ENCODE assay signal across 8 cellular contexts in genomic region chr1:212291505-212292134, GRCh38. TPM values are rescaled to one million over a fixed set of nuclear protein-coding genes. Genes with fewer than 3 reads are reported as not detected.
DNase-seq lines count a peak whose midpoint lies in the region; ATAC-seq, FAIRE-seq and TF ChIP-seq lines count a peak whose summit lies in the region.

No MANE protein-coding gene starts in this region.

- H3K27me3 ChIP-seq in A673 (replicated peaks; ENCODE audit: insufficient read depth, low read depth, low read length, poor library complexity) (no peaks in the 10 kb centered on the region), gastroesophageal sphincter (no peaks in the 10 kb centered on the region)

- POLR2A ChIA-PET in A673 (lab: Charles Lee; ENCODE audit: low non-redundant PET), result no interaction called here

- H3K36me3 ChIP-seq in A673 (ENCODE audit: insufficient read depth, low read length, poor library complexity, severe bottlenecking), result no peaks in the 10 kb centered on the region
- no peaks in the 10 kb centered on the region for H3K36me3 ChIP-seq in gastroesophageal sphincter

- TF ChIP-seq CTCF in A673 (conservative IDR thresholded peaks at IDR 0.05; ENCODE audit: low read depth, low read length), result peak; percentile 84
- peak; percentile 60 for TF ChIP-seq CTCF in GM12873 (IDR thresholded peaks at IDR 0.05; ENCODE audit: insufficient read depth, low read depth, low read length, missing control alignments)
- TF ChIP-seq CTCF in gastroesophageal sphincter (IDR thresholded peaks at IDR 0.05), result peak; percentile 19 to 69 (median 54)

- CTCF ChIA-PET in A673 (lab: Charles Lee), result interaction anchor here (1.0 to 1.2 kb wide), 2 partner anchors 221 to 611 kb away, joined by 3 to 4 read pairs; no protein-coding TSS in a partner anchor

- WGBS in gastroesophageal sphincter (ENCODE audit: low coverage in 1 of 2), 2 donors, result 42 to 43% methylated on average over 6 of the region's 6 CpGs

- H3K4me3 ChIP-seq in A673 (ENCODE audit: low read depth, low read length, poor library complexity, severe bottlenecking) (no peak overlapping the region), gastroesophageal sphincter (no peak overlapping the region)

- FAIRE-seq in TTC549 (lab: Jason Lieb, UNC), result peak; percentile 93

- peak; percentile 55 for ATAC-seq in HG02884 (IDR thresholded peaks at IDR 0.05; ENCODE audit: unreplicated experiment)
- ATAC-seq in gastroesophageal sphincter, result no peak
- peak; percentile 61 for ATAC-seq in sciatic nerve

- H3K27ac ChIP-seq in A673 (ENCODE audit: low read depth, low read length, poor library complexity, severe bottlenecking), result no peak overlapping the region
- peak overlapping the region in 2 of 4 donors; percentile 13 to 28 for H3K27ac ChIP-seq in gastroesophageal sphincter

- TF ChIP-seq POLR2A in gastroesophageal sphincter (IDR thresholded peaks at IDR 0.05), result no peak

- DNase-seq in A673 (ENCODE audit: low spot score), result peak; percentile 78
- peak; percentile 62 for DNase-seq in NCI-H2081 treated with DMSO at 0.1 percent for 48 hours (lab: John Stamatoyannopoulos, UW)
- no peak for DNase-seq in sciatic nerve (ENCODE audit: low spot score)
- no peak for DNase-seq in superior temporal gyrus (ENCODE audit: extremely low spot score)

- no TSS peak for BruUV-seq in A673 (replicated peaks; lab: Mats Ljungman, UMichigan)

- H3K9me3 ChIP-seq in A673 (ENCODE audit: low read depth, low read length, poor library complexity, severe bottlenecking) (no peaks in the 10 kb centered on the region), gastroesophageal sphincter (no peaks in the 10 kb centered on the region)

- H3K4me1 ChIP-seq in A673 (ENCODE audit: insufficient read depth, low read length, poor library complexity, severe bottlenecking), result peaks cover 28% of the 10 kb centered on the region
- peaks cover 14 to 88% (median 15%) of the 10 kb centered on the region in 3 donors for H3K4me1 ChIP-seq in gastroesophageal sphincter

- intact Hi-C loops in A673 (cut with micrococcal nuclease; ENCODE audit: unreplicated experiment) (loop anchor here (2.0 kb wide), 1 partner anchor 229 kb away; no protein-coding TSS in a partner anchor), sciatic nerve (cut with DNase I) (loop anchor here (5.0 kb wide), 1 partner anchor 224 kb away; no protein-coding TSS in a partner anchor)

- TF ChIP-seq EP300 in gastroesophageal sphincter (IDR thresholded peaks at IDR 0.05), result no peak

RNA-seq across cellular contexts. Expression of gene PPP2R5A, which starts 6.4 kb away (rescaled TPM):
- total RNA-seq in A673 (2021) (13.9 and 16.7 TPM in 2 replicates), gastroesophageal sphincter (10 to 100 TPM; 43.2 to 88.9 (median 59.5) TPM), sciatic nerve (39.1 TPM)

Comparison
In these comparisons a context has a peak if more than half of its experiments do, and no peak if none do; other contexts are left out.
1. DNase-seq: peak in A673 (single experiment) and NCI-H2081 treated with DMSO at 0.1 percent for 48 hours (single experiment); none in sciatic nerve (single experiment) and superior temporal gyrus (single experiment).
2. Peak in every context shown above with its lines, with median percentiles within 50 percentile points of each other: CTCF ChIP-seq.